In genomic region chr20:2800590-2801458, GRCh38 we compare ENCODE assay signal across 9 cellular contexts. TPM values are rescaled to one million over a fixed set of nuclear protein-coding genes. Genes with fewer than 3 reads are reported as not detected.
A peak's percentile ranks its signal among the peaks of the same experiment; 100 is the strongest.
DNase-seq lines count a peak whose midpoint lies in the region; ATAC-seq and TF ChIP-seq lines count a peak whose summit lies in the region.
"Had no signal": no experiment of that assay in that cellular context is flagged by ENCODE, and none has a peak within 500 bp of the region (broad histone marks: within the 10 kb centered on the region; RNA-seq: fewer than 3 reads in every experiment).

Gene CPXM1 (minus strand): TSS chr20:2800627. CDS start chr20:2800572, 55 bp downstream.

- peaks cover 14% of the 10 kb centered on the region for H3K27me3 Mint-ChIP-seq in osteocyte (ENCODE audit: unreplicated experiment)

- H3K4me1 ChIP-seq in RWPE2 (ENCODE audit: insufficient read depth, poor library complexity, severe bottlenecking) = no peaks in the 10 kb centered on the region

- H3K4me3 ChIP-seq in RWPE2 (ENCODE audit: severe bottlenecking) = peak within 1 kb of the TSS; percentile 15

- H3K4me1 Mint-ChIP-seq in osteocyte (ENCODE audit: unreplicated experiment) = peaks cover 30% of the 10 kb centered on the region

- H3K27me3 ChIP-seq in RWPE2 (ENCODE audit: insufficient read depth, poor library complexity, severe bottlenecking) = peaks cover 41% of the 10 kb centered on the region

- TF ChIP-seq CTCF in RWPE2 (IDR thresholded peaks at IDR 0.05; ENCODE audit: poor library complexity, severe bottlenecking) = no peak
- TF ChIP-seq CTCF in osteocyte (IDR thresholded peaks at IDR 0.05) = peak; percentile 28

- H3K27ac Mint-ChIP-seq in osteocyte (ENCODE audit: unreplicated experiment) = peak within 1 kb of the TSS; percentile 79

- no peak within 1 kb of the TSS for H3K27ac ChIP-seq in RWPE2 (ENCODE audit: poor library complexity, severe bottlenecking)
- H3K27ac ChIP-seq: 22Rv1 had no signal

- H3K9me3 ChIP-seq in RWPE2 (ENCODE audit: severe bottlenecking) = no peaks in the 10 kb centered on the region

- ATAC-seq in HG02938 (IDR thresholded peaks at IDR 0.05; ENCODE audit: unreplicated experiment) = peak; percentile 76
- peak; percentile 45; the same call in 2 of the 3 replicates for ATAC-seq in RWPE2 (ENCODE audit: low read depth)

- DNase-seq in DMS 273 (lab: John Stamatoyannopoulos, UW; ENCODE audit: unreplicated experiment) = peak; percentile 60
- no peak for DNase-seq in DMS 273 treated with DMSO at 0.1 percent for 48 hours (lab: John Stamatoyannopoulos, UW)
- no peak for DNase-seq in RWPE2 (ENCODE audit: low spot score)
- peak; percentile 5 for DNase-seq in epidermal melanocyte (ENCODE audit: insufficient read length, low spot score)
- no peak for DNase-seq in osteocyte (ENCODE audit: extremely low spot score, unreplicated experiment)
- no peak for DNase-seq in activated effector memory CD4-positive, alpha-beta T cell treated with Interleukin-2 at 50 U/mL for 16 hours
- DNase-seq in NCI-H2081 (lab: John Stamatoyannopoulos, UW) = no peak

- H3K9me3 Mint-ChIP-seq in osteocyte (ENCODE audit: unreplicated experiment) = no peaks in the 10 kb centered on the region

- peaks cover 2% of the 10 kb centered on the region for H3K36me3 Mint-ChIP-seq in osteocyte (ENCODE audit: unreplicated experiment)

- H3K4me3 Mint-ChIP-seq in osteocyte (ENCODE audit: unreplicated experiment) = peak within 1 kb of the TSS; percentile 86

- H3K36me3 ChIP-seq in RWPE2 (ENCODE audit: low read depth) = no peaks in the 10 kb centered on the region

RNA-seq across cellular contexts. Expression of gene CPXM1, which starts in this region (rescaled TPM):
- 84.0 and 85.8 TPM in 2 replicates for total RNA-seq in osteocyte

Comparison
In these comparisons a context has a peak if more than half of its experiments do, and no peak if none do; other contexts are left out.
1. DNase-seq: peak in DMS 273 (single experiment) and epidermal melanocyte (single experiment); none in DMS 273 treated with DMSO at 0.1 percent for 48 hours (single experiment), RWPE2 (single experiment), osteocyte (single experiment), activated effector memory CD4-positive, alpha-beta T cell treated with Interleukin-2 at 50 U/mL for 16 hours (single experiment) and NCI-H2081 (0 of 2).